13 cellular contexts compared by ENCODE assay signal in the genomic region with DNA sequence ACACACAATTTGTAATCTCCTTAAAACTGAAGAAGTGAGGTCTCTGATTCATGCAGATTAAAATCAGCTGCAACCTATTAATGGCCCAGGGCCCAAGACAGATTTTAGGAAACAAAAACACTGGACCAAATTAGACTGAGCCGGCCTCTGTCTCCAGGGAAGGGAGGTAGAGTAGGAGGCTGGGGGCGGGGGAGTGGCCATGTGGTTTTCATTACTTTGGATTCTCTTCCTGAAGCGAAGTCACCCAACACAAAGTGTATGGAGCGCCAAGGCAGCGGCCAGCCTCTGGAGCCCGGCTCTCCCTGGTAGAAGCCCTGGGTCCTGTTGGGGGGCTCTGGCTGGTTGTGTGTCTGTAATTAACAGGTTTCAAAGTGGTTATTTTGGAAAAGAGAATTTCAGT.
DNase-seq lines count a peak whose midpoint lies in the region; ATAC-seq, FAIRE-seq and TF ChIP-seq lines count a peak whose summit lies in the region.
"Had no signal": no experiment of that assay in that cellular context is flagged by ENCODE, and none has a peak within 500 bp of the region (broad histone marks: within the 10 kb centered on the region; RNA-seq: fewer than 3 reads in every experiment).

No MANE protein-coding gene starts in this region.

- peaks cover 35 to 46% of the 10 kb centered on the region in 2 donors for H3K4me1 Mint-ChIP-seq in immature natural killer cell

- no peak overlapping the region for H3K4me3 Mint-ChIP-seq in immature natural killer cell
- H3K4me3 Mint-ChIP-seq: CD4-positive, alpha-beta memory T cell had no signal

- H3K4me3 ChIP-seq in foreskin fibroblast (ENCODE audit: low read depth in 1 of 2, low read length in 2 of 2) (no peak overlapping the region), retinal pigment epithelial cell (ENCODE audit: low read length) (no peak overlapping the region)

- H3K27ac Mint-ChIP-seq in immature natural killer cell = peak overlapping the region in 1 of 6 donors; percentile 19
- H3K27ac Mint-ChIP-seq: activated naive CD4-positive, alpha-beta T cell treated with anti-CD3 and anti-CD28 coated beads, Interleukin-2, amount 50 U/mL, for 72 hours had no signal

- H3K36me3 Mint-ChIP-seq in immature natural killer cell = peaks cover 0 to 3% (median 0%) of the 10 kb centered on the region in 3 donors
- H3K36me3 Mint-ChIP-seq: activated naive CD4-positive, alpha-beta T cell treated with anti-CD3 and anti-CD28 coated beads, Interleukin-2, amount 50 U/mL, for 72 hours; CD4-positive, alpha-beta memory T cell had no signal

- H3K27me3 Mint-ChIP-seq in immature natural killer cell (ENCODE audit: low read depth in 3 of 3) = no peaks in the 10 kb centered on the region
- H3K27me3 Mint-ChIP-seq: CD4-positive, alpha-beta memory T cell had no signal

- no peaks in the 10 kb centered on the region for H3K9me3 Mint-ChIP-seq in immature natural killer cell
- H3K9me3 Mint-ChIP-seq: activated naive CD4-positive, alpha-beta T cell treated with anti-CD3 and anti-CD28 coated beads, Interleukin-2, amount 50 U/mL, for 72 hours; CD4-positive, alpha-beta memory T cell had no signal

- no peak for FAIRE-seq in RCC 7860 (lab: Jason Lieb, UNC)

- ATAC-seq in SK-N-SH treated with all-trans-retinoic acid at 6 μM for 48 hours (peak; percentile 84), GM21528 (IDR thresholded peaks at IDR 0.05; ENCODE audit: low FRiP score, unreplicated experiment) (no peak)
- ATAC-seq: activated CD4-positive, CD25-positive, alpha-beta regulatory T cell treated with anti-CD3 and anti-CD28 coated beads, Interleukin-2, amount 50 U/mL, for 24 hours; activated naive CD4-positive, alpha-beta T cell treated with anti-CD3 and anti-CD28 coated beads, Interleukin-2, amount 50 U/mL, for 72 hours had no signal

- TF ChIP-seq CTCF in foreskin fibroblast (IDR thresholded peaks at IDR 0.05; ENCODE audit: low read depth, low read length) (no peak), retinal pigment epithelial cell (conservative IDR thresholded peaks at IDR 0.05; ENCODE audit: low read depth, low read length) (no peak)

- DNase-seq in AG08396 (ENCODE audit: low spot score) (peak; percentile 68), foreskin fibroblast (peak; percentile 93 to 96), retinal pigment epithelial cell (ENCODE audit: low read depth) (peak; percentile 55), immature natural killer cell (no peak), RCC 7860 (ENCODE audit: low spot score) (no peak), iPS-NIHi11 (ENCODE audit: low spot score) (no peak)
- DNase-seq: CD4-positive, alpha-beta memory T cell; NCI-H774; stimulated activated naive CD4-positive, alpha-beta T cell had no signal

TF ChIP-seq in SK-N-SH treated with all-trans-retinoic acid at 6 μM for 48 hours, 23 proteins besides CTCF, POLR2A, EP300 and RAD21:
- no peak for TF ChIP-seq ARNTL (CRISPR knock-in tag; IDR thresholded peaks at IDR 0.05; ENCODE audit: borderline replicate concordance, low read depth)
- TF ChIP-seq ISL1 (CRISPR knock-in tag; IDR thresholded peaks at IDR 0.05) = 0 out of 2 replicates have a peak, but pooled peaks have one; percentile 24
- TF ChIP-seq TCF4 (CRISPR knock-in tag; IDR thresholded peaks at IDR 0.05; ENCODE audit: borderline replicate concordance) = peak; percentile 77
- TF ChIP-seq, protein P1, sequence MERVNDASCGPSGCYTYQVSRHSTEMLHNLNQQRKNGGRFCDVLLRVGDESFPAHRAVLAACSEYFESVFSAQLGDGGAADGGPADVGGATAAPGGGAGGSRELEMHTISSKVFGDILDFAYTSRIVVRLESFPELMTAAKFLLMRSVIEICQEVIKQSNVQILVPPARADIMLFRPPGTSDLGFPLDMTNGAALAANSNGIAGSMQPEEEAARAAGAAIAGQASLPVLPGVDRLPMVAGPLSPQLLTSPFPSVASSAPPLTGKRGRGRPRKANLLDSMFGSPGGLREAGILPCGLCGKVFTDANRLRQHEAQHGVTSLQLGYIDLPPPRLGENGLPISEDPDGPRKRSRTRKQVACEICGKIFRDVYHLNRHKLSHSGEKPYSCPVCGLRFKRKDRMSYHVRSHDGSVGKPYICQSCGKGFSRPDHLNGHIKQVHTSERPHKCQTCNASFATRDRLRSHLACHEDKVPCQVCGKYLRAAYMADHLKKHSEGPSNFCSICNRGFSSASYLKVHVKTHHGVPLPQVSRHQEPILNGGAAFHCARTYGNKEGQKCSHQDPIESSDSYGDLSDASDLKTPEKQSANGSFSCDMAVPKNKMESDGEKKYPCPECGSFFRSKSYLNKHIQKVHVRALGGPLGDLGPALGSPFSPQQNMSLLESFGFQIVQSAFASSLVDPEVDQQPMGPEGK (CRISPR knock-in tag; IDR thresholded peaks at IDR 0.05; ENCODE audit: borderline replicate concordance) = no peak
- TF ChIP-seq, protein P2, sequence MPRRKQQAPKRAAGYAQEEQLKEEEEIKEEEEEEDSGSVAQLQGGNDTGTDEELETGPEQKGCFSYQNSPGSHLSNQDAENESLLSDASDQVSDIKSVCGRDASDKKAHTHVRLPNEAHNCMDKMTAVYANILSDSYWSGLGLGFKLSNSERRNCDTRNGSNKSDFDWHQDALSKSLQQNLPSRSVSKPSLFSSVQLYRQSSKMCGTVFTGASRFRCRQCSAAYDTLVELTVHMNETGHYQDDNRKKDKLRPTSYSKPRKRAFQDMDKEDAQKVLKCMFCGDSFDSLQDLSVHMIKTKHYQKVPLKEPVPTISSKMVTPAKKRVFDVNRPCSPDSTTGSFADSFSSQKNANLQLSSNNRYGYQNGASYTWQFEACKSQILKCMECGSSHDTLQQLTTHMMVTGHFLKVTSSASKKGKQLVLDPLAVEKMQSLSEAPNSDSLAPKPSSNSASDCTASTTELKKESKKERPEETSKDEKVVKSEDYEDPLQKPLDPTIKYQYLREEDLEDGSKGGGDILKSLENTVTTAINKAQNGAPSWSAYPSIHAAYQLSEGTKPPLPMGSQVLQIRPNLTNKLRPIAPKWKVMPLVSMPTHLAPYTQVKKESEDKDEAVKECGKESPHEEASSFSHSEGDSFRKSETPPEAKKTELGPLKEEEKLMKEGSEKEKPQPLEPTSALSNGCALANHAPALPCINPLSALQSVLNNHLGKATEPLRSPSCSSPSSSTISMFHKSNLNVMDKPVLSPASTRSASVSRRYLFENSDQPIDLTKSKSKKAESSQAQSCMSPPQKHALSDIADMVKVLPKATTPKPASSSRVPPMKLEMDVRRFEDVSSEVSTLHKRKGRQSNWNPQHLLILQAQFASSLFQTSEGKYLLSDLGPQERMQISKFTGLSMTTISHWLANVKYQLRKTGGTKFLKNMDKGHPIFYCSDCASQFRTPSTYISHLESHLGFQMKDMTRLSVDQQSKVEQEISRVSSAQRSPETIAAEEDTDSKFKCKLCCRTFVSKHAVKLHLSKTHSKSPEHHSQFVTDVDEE (CRISPR knock-in tag; IDR thresholded peaks at IDR 0.05) = peak; percentile 43; the same call in 1 of the 2 replicates
- TF ChIP-seq ZC3H10 (CRISPR knock-in tag; IDR thresholded peaks at IDR 0.05) = no peak
- TF ChIP-seq ZFP3 (CRISPR knock-in tag; IDR thresholded peaks at IDR 0.05) = no peak
- TF ChIP-seq ZNF565 (CRISPR knock-in tag; conservative IDR thresholded peaks at IDR 0.05; ENCODE audit: low read depth) = 0 out of 2 replicates have a peak, but pooled peaks have one; percentile 25
- peak; percentile 81 for TF ChIP-seq SNAI2 (CRISPR knock-in tag; IDR thresholded peaks at IDR 0.05)

Comparison
In these comparisons a context has a peak if more than half of its experiments do, and no peak if none do; other contexts are left out.
1. DNase-seq: peak in AG08396 (single experiment), foreskin fibroblast (2 of 2) and retinal pigment epithelial cell (single experiment); none in immature natural killer cell (0 of 3), RCC 7860 (single experiment) and iPS-NIHi11 (single experiment).